21 cellular contexts compared by ENCODE assay signal in the genomic region with DNA sequence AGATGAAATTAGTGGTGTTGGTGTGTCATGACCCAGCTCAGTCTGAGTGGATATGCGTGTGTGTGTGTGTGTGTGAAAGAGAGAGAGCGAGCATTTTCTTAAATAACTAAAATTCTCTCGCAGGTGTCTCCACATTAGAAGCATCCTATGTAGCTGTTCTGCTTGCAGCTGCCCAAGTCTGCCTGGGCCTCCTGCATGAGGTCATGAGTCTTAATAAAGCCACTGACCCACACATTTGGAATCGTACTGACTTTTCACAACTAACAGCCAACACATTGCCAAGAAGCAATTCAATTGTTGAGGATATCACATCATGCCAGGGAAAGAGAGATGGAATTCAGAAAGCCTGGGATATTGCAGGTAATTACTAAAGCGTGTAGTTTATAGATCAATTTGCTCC.
"Had no signal": no experiment of that assay in that cellular context is flagged by ENCODE, and none has a peak within 500 bp of the region (broad histone marks: within the 10 kb centered on the region; RNA-seq: fewer than 3 reads in every experiment).

No MANE protein-coding gene starts in this region.

- DNase-seq: Kasumi-1, MM.1S, NCI-H1092 treated with DMSO at 0.1 percent for 48 hours, NCI-H1436, NCI-H187, NCI-H2029, NCI-H2081 treated with DMSO at 0.1 percent for 48 hours, NCI-H2171, NCI-H226, NCI-H446, NCI-H510A, NCI-H524 treated with DMSO at 0.1 percent for 48 hours, NCI-H69, NCI-H774, RPMI8226, SIG-M5 had no signal

- ATAC-seq: K562 had no signal

- H3K27me3 ChIP-seq: SJSA1 had no signal

- H3K9me3 ChIP-seq: SJSA1 had no signal

- H3K4me3 ChIP-seq: K562, SJSA1, SK-N-MC had no signal

- H3K27ac ChIP-seq: HL-60, KMS-11, SJSA1, SK-N-MC had no signal

- H3K4me1 ChIP-seq: SJSA1 had no signal
